Comparison of ENCODE assay signal across 20 cellular contexts in genomic region chr15:78739206-78739605, GRCh38.
DNase-seq lines count a peak whose midpoint lies in the region; ATAC-seq and TF ChIP-seq lines count a peak whose summit lies in the region.
"Had no signal": no experiment of that assay in that cellular context is flagged by ENCODE, and none has a peak within 500 bp of the region (broad histone marks: within the 10 kb centered on the region; RNA-seq: fewer than 3 reads in every experiment).

No MANE protein-coding gene starts in this region.

- H3K4me1 Mint-ChIP-seq in activated naive CD4-positive, alpha-beta T cell treated with anti-CD3 and anti-CD28 coated beads for 36 hours (ENCODE audit: low read depth) = peaks cover 2% of the 10 kb centered on the region

- WGBS in heart left ventricle, 4 donors = 93 to 95% (median 94%) methylated on average over 9 of the region's 9 CpGs

- H3K27ac Mint-ChIP-seq in activated naive CD4-positive, alpha-beta T cell treated with anti-CD3 and anti-CD28 coated beads for 36 hours = no peak overlapping the region
- H3K27ac Mint-ChIP-seq: HFFc6 had no signal

- H3K27me3 ChIP-seq in heart left ventricle = no peaks in the 10 kb centered on the region
- H3K27me3 ChIP-seq: MG63 had no signal

- no peaks in the 10 kb centered on the region for H3K36me3 Mint-ChIP-seq in activated naive CD4-positive, alpha-beta T cell treated with anti-CD3 and anti-CD28 coated beads for 36 hours (ENCODE audit: low read depth)

- CTCF ChIA-PET in activated naive CD4-positive, alpha-beta T cell treated with anti-CD3 and anti-CD28 coated beads for 36 hours (lab: Charles Lee) = interaction anchor here (1.0 to 5.0 kb wide), 7 partner anchors 11 to 120 kb away, joined by 3 to 25 read pairs (median 4); no protein-coding TSS in a partner anchor

- ATAC-seq in heart left ventricle (no peak), GM19324 (IDR thresholded peaks at IDR 0.05; ENCODE audit: low FRiP score, unreplicated experiment) (no peak), HG03135 (IDR thresholded peaks at IDR 0.05; ENCODE audit: unreplicated experiment) (no peak)
- ATAC-seq: Right ventricle myocardium inferior had no signal

- peaks cover 0 to 4% (median 0%) of the 10 kb centered on the region in 12 donors for H3K4me1 ChIP-seq in heart left ventricle

- DNase-seq in cardiac septum (ENCODE audit: low spot score) (peak; percentile 57), heart left ventricle (no peak), ecto neural progenitor cell (ENCODE audit: low spot score) (peak; percentile 38), mucosa of gallbladder (ENCODE audit: low spot score) (peak; percentile 2), NCI-H226 (no peak)
- DNase-seq in activated naive CD4-positive, alpha-beta T cell treated with anti-CD3 and anti-CD28 coated beads for 36 hours = no peak
- DNase-seq: DMS79 treated with DMSO at 0.1 percent for 48 hours, GOT3, HFFc6, KG1, MG63, NCI-H1092 treated with DMSO at 0.1 percent for 48 hours, NCI-H1694, NCI-H2107, NCI-H446, NCI-H774, PC-9 had no signal

- H3K4me3 ChIP-seq in heart left ventricle = no peak overlapping the region
- H3K4me3 ChIP-seq: MG63, PC-9 had no signal

- H3K27ac ChIP-seq in heart left ventricle = no peak overlapping the region
- H3K27ac ChIP-seq: PC-9 had no signal

- H3K27me3 Mint-ChIP-seq in activated naive CD4-positive, alpha-beta T cell treated with anti-CD3 and anti-CD28 coated beads for 36 hours (ENCODE audit: low read depth) = peaks cover 2% of the 10 kb centered on the region

- no peaks in the 10 kb centered on the region for H3K36me3 ChIP-seq in heart left ventricle
- H3K36me3 ChIP-seq: MG63 had no signal

- no peaks in the 10 kb centered on the region for H3K9me3 ChIP-seq in heart left ventricle
- H3K9me3 ChIP-seq: MG63 had no signal

- no peaks in the 10 kb centered on the region for H3K9me3 Mint-ChIP-seq in activated naive CD4-positive, alpha-beta T cell treated with anti-CD3 and anti-CD28 coated beads for 36 hours
- H3K9me3 Mint-ChIP-seq: HFFc6 had no signal

- TF ChIP-seq POLR2A in heart left ventricle (IDR thresholded peaks at IDR 0.05) = no peak

- TF ChIP-seq CTCF in heart left ventricle (IDR thresholded peaks at IDR 0.05) = no peak

- H3K4me3 Mint-ChIP-seq in activated naive CD4-positive, alpha-beta T cell treated with anti-CD3 and anti-CD28 coated beads for 36 hours = no peak overlapping the region
- H3K4me3 Mint-ChIP-seq: HFFc6 had no signal

- intact Hi-C loops in cardiac septum (cut with DNase I) = no loop called here
- intact Hi-C loops in heart left ventricle (cut with DNase I) = no loop called here
- intact Hi-C loops in activated naive CD4-positive, alpha-beta T cell treated with anti-CD3 and anti-CD28 coated beads for 36 hours (cut with micrococcal nuclease) = no loop called here

Comparison
In these comparisons a context has a peak if more than half of its experiments do, and no peak if none do; other contexts are left out.
1. DNase-seq: peak in cardiac septum (single experiment), ecto neural progenitor cell (single experiment) and mucosa of gallbladder (single experiment); none in heart left ventricle (0 of 5), NCI-H226 (single experiment) and activated naive CD4-positive, alpha-beta T cell treated with anti-CD3 and anti-CD28 coated beads for 36 hours (single experiment).